ENCODE assay signal across 8 cellular contexts in genomic region chr3:184259878-184260570, GRCh38. TPM values are rescaled to one million over a fixed set of nuclear protein-coding genes. Genes with fewer than 3 reads are reported as not detected.
DNase-seq lines count a peak whose midpoint lies in the region; ATAC-seq and TF ChIP-seq lines count a peak whose summit lies in the region.

No MANE protein-coding gene starts in this region.

- peaks cover 9% of the 10 kb centered on the region for H3K36me3 Mint-ChIP-seq in activated T-helper 2 cell treated with anti-CD3 and anti-CD28 coated beads, Interferon-gamma antibody, Interleukin-2, Interleukin-4, amounts not matched to agents 10 μg/mL and 5 μg/mL and 100 μg/mL, durations not matched to agents 14 hours and 24 hours and 36 hours (ENCODE audit: low read depth)

- H3K4me1 ChIP-seq in gastroesophageal sphincter: peaks cover 0 to 36% (median 21%) of the 10 kb centered on the region in 3 donors
- peaks cover 13% of the 10 kb centered on the region for H3K4me1 ChIP-seq in ovary (ENCODE audit: insufficient read depth)

- peak overlapping the region; percentile 72 for H3K4me3 Mint-ChIP-seq in activated T-helper 2 cell treated with anti-CD3 and anti-CD28 coated beads, Interferon-gamma antibody, Interleukin-2, Interleukin-4, amounts not matched to agents 10 μg/mL and 5 μg/mL and 100 μg/mL, durations not matched to agents 14 hours and 24 hours and 36 hours (ENCODE audit: low read depth)

- ATAC-seq in gastroesophageal sphincter (peak; percentile 76), GM21360 (IDR thresholded peaks at IDR 0.05; ENCODE audit: unreplicated experiment) (no peak)

- H3K9me3 Mint-ChIP-seq in activated T-helper 2 cell treated with anti-CD3 and anti-CD28 coated beads, Interferon-gamma antibody, Interleukin-2, Interleukin-4, amounts not matched to agents 10 μg/mL and 5 μg/mL and 100 μg/mL, durations not matched to agents 14 hours and 24 hours and 36 hours: no peaks in the 10 kb centered on the region

- DNase-seq in DMS53 (lab: John Stamatoyannopoulos, UW) (peak; percentile 75), DMS53 treated with DMSO at 0.1 percent for 48 hours (lab: John Stamatoyannopoulos, UW; ENCODE audit: unreplicated experiment) (no peak), NCI-H146 (lab: John Stamatoyannopoulos, UW) (peak; percentile 74), ovary (peak; percentile 30 to 74 (median 60)), ureter (ENCODE audit: low spot score) (no peak)
- DNase-seq in activated T-helper 2 cell treated with anti-CD3 and anti-CD28 coated beads, Interferon-gamma antibody, Interleukin-2, Interleukin-4, amounts not matched to agents 10 μg/mL and 5 μg/mL and 100 μg/mL, durations not matched to agents 14 hours and 24 hours and 36 hours (ENCODE audit: low spot score): peak; percentile 23

- 0 to 1% methylated on average over 1 to 10 of the region's 85 CpGs for WGBS in gastroesophageal sphincter (ENCODE audit: low coverage in 1 of 2), 2 donors
- WGBS in ovary, 3 donors: 0 to 1% (median 0%) methylated on average over 44 to 85 of the region's 85 CpGs

- H3K4me1 Mint-ChIP-seq in activated T-helper 2 cell treated with anti-CD3 and anti-CD28 coated beads, Interferon-gamma antibody, Interleukin-2, Interleukin-4, amounts not matched to agents 10 μg/mL and 5 μg/mL and 100 μg/mL, durations not matched to agents 14 hours and 24 hours and 36 hours (ENCODE audit: low read depth): peaks cover 17% of the 10 kb centered on the region

- H3K27ac Mint-ChIP-seq in activated T-helper 2 cell treated with anti-CD3 and anti-CD28 coated beads, Interferon-gamma antibody, Interleukin-2, Interleukin-4, amounts not matched to agents 10 μg/mL and 5 μg/mL and 100 μg/mL, durations not matched to agents 14 hours and 24 hours and 36 hours: no peak overlapping the region

- H3K27ac ChIP-seq in gastroesophageal sphincter: no peak overlapping the region
- H3K27ac ChIP-seq in ovary: no peak overlapping the region

- H3K4me3 ChIP-seq in gastroesophageal sphincter (peak overlapping the region in 1 of 2 donors; percentile 52), ovary (no peak overlapping the region)

- H3K36me3 ChIP-seq in gastroesophageal sphincter (peaks cover 0 to 11% of the 10 kb centered on the region in 2 donors), ovary (no peaks in the 10 kb centered on the region)

- TF ChIP-seq EP300 in gastroesophageal sphincter (IDR thresholded peaks at IDR 0.05) (no peak), ovary (IDR thresholded peaks at IDR 0.05) (no peak)

- intact Hi-C loops in activated T-helper 2 cell treated with anti-CD3 and anti-CD28 coated beads, Interferon-gamma antibody, Interleukin-2, Interleukin-4, amounts not matched to agents 10 μg/mL and 5 μg/mL and 100 μg/mL, durations not matched to agents 14 hours and 24 hours and 36 hours (cut with micrococcal nuclease): no loop called here
- intact Hi-C loops in ovary (cut with DNase I): loop anchor here in 1 of 4 donors (10.0 kb wide), 1 partner anchor 365 kb away; no protein-coding TSS in a partner anchor

- H3K27me3 ChIP-seq in gastroesophageal sphincter (peaks cover 81% of the 10 kb centered on the region), ovary (peaks cover 5% of the 10 kb centered on the region)

- H3K9me3 ChIP-seq in gastroesophageal sphincter (no peaks in the 10 kb centered on the region), ovary (no peaks in the 10 kb centered on the region)

- no peak for TF ChIP-seq POLR2A in gastroesophageal sphincter (IDR thresholded peaks at IDR 0.05)
- no peak for TF ChIP-seq POLR2A in ovary (IDR thresholded peaks at IDR 0.05)

- H3K27me3 Mint-ChIP-seq in activated T-helper 2 cell treated with anti-CD3 and anti-CD28 coated beads, Interferon-gamma antibody, Interleukin-2, Interleukin-4, amounts not matched to agents 10 μg/mL and 5 μg/mL and 100 μg/mL, durations not matched to agents 14 hours and 24 hours and 36 hours (ENCODE audit: low read depth): peaks cover 38% of the 10 kb centered on the region

- TF ChIP-seq CTCF in gastroesophageal sphincter (IDR thresholded peaks at IDR 0.05): no peak
- TF ChIP-seq CTCF in ovary (IDR thresholded peaks at IDR 0.05): no peak

RNA-seq across cellular contexts. Expression of gene CAMK2N2, which starts 1.3 kb away (rescaled TPM):
- total RNA-seq in activated T-helper 2 cell treated with anti-CD3 and anti-CD28 coated beads, Interferon-gamma antibody, Interleukin-2, Interleukin-4, amounts not matched to agents 10 μg/mL and 5 μg/mL and 100 μg/mL, durations not matched to agents 14 hours and 24 hours and 36 hours: 0.18 TPM in 1 of 2 replicates, not detected in the other
- total RNA-seq in gastroesophageal sphincter: not detected
- total RNA-seq in ovary: under 1 TPM in 2 of 7 donors, not detected in 5; 0.23 to 0.26 TPM
- polyA plus RNA-seq in ovary: under 1 TPM; 0.08 to 0.13 TPM
- not detected for total RNA-seq in ureter

RNA-seq across cellular contexts. Expression of gene EEF1AKMT4, which starts 10.6 kb away (rescaled TPM):
- total RNA-seq in activated T-helper 2 cell treated with anti-CD3 and anti-CD28 coated beads, Interferon-gamma antibody, Interleukin-2, Interleukin-4, amounts not matched to agents 10 μg/mL and 5 μg/mL and 100 μg/mL, durations not matched to agents 14 hours and 24 hours and 36 hours: 9.5 and 10.6 TPM in 2 replicates
- total RNA-seq in gastroesophageal sphincter (1 to 10 TPM; 1.4 to 3.8 (median 2.2) TPM), ovary (1 to 10 TPM; 1.6 to 3.3 (median 2.1) TPM), ureter (3.1 TPM)
- polyA plus RNA-seq in ovary: 1 to 10 TPM in 1 of 2 donors, under 1 TPM in 1; 0.87 to 1.2 TPM

RNA-seq across cellular contexts. Expression of gene ALG3, which starts 11.3 kb away (rescaled TPM):
- 64.0 and 66.6 TPM in 2 replicates for total RNA-seq in activated T-helper 2 cell treated with anti-CD3 and anti-CD28 coated beads, Interferon-gamma antibody, Interleukin-2, Interleukin-4, amounts not matched to agents 10 μg/mL and 5 μg/mL and 100 μg/mL, durations not matched to agents 14 hours and 24 hours and 36 hours
- 10 to 100 TPM; 30.0 to 62.6 (median 38.6) TPM for total RNA-seq in gastroesophageal sphincter
- total RNA-seq in ovary: 10 to 100 TPM; 20.0 to 42.0 (median 23.0) TPM
- 10 to 100 TPM; 17.8 to 25.4 TPM for polyA plus RNA-seq in ovary
- total RNA-seq in ureter: 46.2 TPM

RNA-seq across cellular contexts. Expression of gene ECE2, which starts 15.8 kb away (rescaled TPM):
- total RNA-seq in activated T-helper 2 cell treated with anti-CD3 and anti-CD28 coated beads, Interferon-gamma antibody, Interleukin-2, Interleukin-4, amounts not matched to agents 10 μg/mL and 5 μg/mL and 100 μg/mL, durations not matched to agents 14 hours and 24 hours and 36 hours: not detected in 2 replicates
- total RNA-seq in gastroesophageal sphincter (under 1 TPM; 0.12 to 0.67 (median 0.52) TPM), ovary (not detected), ureter (0.81 TPM)
- polyA plus RNA-seq in ovary: under 1 TPM in 1 of 2 donors, not detected in 1; 0.43 TPM

RNA-seq across cellular contexts. Expression of gene VWA5B2, which starts 30.6 kb away (rescaled TPM):
- 0.11 TPM in 1 of 2 replicates, not detected in the other for total RNA-seq in activated T-helper 2 cell treated with anti-CD3 and anti-CD28 coated beads, Interferon-gamma antibody, Interleukin-2, Interleukin-4, amounts not matched to agents 10 μg/mL and 5 μg/mL and 100 μg/mL, durations not matched to agents 14 hours and 24 hours and 36 hours
- total RNA-seq in gastroesophageal sphincter: under 1 TPM in 2 of 4 donors, not detected in 2; 0.10 to 0.54 TPM
- total RNA-seq in ovary: 1 to 10 TPM in 1 of 7 donors, under 1 TPM in 5, not detected in 1; 0.24 to 5.9 (median 0.64) TPM
- under 1 TPM; 0.15 to 0.36 TPM for polyA plus RNA-seq in ovary
- total RNA-seq in ureter: not detected

Comparison
In these comparisons a context has a peak if more than half of its experiments do, and no peak if none do; other contexts are left out.
1. DNase-seq: peak in DMS53 (single experiment), NCI-H146 (single experiment), activated T-helper 2 cell treated with anti-CD3 and anti-CD28 coated beads, Interferon-gamma antibody, Interleukin-2, Interleukin-4, amounts not matched to agents 10 μg/mL and 5 μg/mL and 100 μg/mL, durations not matched to agents 14 hours and 24 hours and 36 hours (single experiment) and ovary (5 of 5); none in DMS53 treated with DMSO at 0.1 percent for 48 hours (single experiment) and ureter (single experiment).